Comparison of ENCODE assay signal across 1 cellular context in the genomic region with DNA sequence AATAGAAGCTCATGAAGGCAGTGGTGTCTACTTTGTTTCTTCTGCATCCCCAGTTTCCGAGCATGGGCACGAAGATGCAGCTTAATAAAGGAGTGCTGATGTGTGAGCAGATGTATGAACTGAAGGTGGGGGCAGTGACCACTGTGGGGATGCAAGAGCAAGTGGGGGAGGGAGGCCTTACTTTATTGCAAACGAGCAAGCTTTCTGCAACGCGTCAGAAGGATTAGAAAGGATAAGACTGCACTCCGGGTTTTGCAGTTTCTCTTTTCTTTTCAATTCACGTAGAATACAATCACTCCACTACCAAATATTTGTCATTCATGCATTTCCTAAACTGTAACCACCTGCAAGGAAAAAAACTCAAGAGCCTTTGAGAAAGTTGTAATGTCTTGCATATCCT.
TF ChIP-seq lines count a peak whose summit lies in the region.

No MANE protein-coding gene starts in this region.

TF ChIP-seq in H1, 55 proteins besides CTCF, POLR2A, EP300 and RAD21:
- no peak for TF ChIP-seq ASH2L (IDR thresholded peaks at IDR 0.05; ENCODE audit: low read length)
- TF ChIP-seq, protein P1, sequence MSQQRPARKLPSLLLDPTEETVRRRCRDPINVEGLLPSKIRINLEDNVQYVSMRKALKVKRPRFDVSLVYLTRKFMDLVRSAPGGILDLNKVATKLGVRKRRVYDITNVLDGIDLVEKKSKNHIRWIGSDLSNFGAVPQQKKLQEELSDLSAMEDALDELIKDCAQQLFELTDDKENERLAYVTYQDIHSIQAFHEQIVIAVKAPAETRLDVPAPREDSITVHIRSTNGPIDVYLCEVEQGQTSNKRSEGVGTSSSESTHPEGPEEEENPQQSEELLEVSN (IDR thresholded peaks at IDR 0.05) = no peak
- TF ChIP-seq NANOG (IDR thresholded peaks at IDR 0.05; ENCODE audit: insufficient read depth, low read depth, low read length, poor library complexity, severe bottlenecking) = no peak
- no peak for TF ChIP-seq CHD1 (IDR thresholded peaks at IDR 0.05; ENCODE audit: low read depth, low read length)
- no peak for TF ChIP-seq CTBP2 (IDR thresholded peaks at IDR 0.05; ENCODE audit: borderline replicate concordance, insufficient read depth, insufficient read length, low read length)
- TF ChIP-seq, protein P2, sequence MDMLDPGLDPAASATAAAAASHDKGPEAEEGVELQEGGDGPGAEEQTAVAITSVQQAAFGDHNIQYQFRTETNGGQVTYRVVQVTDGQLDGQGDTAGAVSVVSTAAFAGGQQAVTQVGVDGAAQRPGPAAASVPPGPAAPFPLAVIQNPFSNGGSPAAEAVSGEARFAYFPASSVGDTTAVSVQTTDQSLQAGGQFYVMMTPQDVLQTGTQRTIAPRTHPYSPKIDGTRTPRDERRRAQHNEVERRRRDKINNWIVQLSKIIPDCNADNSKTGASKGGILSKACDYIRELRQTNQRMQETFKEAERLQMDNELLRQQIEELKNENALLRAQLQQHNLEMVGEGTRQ (IDR thresholded peaks at IDR 0.05; ENCODE audit: low read length) = no peak
- TF ChIP-seq RBBP5 (IDR thresholded peaks at IDR 0.05; ENCODE audit: borderline replicate concordance, low read depth, low read length) = no peak
- TF ChIP-seq CBX5 (IDR thresholded peaks at IDR 0.05; ENCODE audit: low read depth, low read length) = no peak
- no peak for TF ChIP-seq POU5F1 (IDR thresholded peaks at IDR 0.05; ENCODE audit: low read depth, low read length)
- no peak for TF ChIP-seq CBX8 (IDR thresholded peaks at IDR 0.05; ENCODE audit: borderline replicate concordance, low read depth, low read length)
- TF ChIP-seq RXRA (IDR thresholded peaks at IDR 0.05; ENCODE audit: insufficient read depth, low read depth, low read length) = no peak
